2 cellular contexts compared by ENCODE assay signal in genomic region chr9:95017661-95018060, GRCh38.
A peak's percentile ranks its signal among the peaks of the same experiment; 100 is the strongest.
TF ChIP-seq lines count a peak whose summit lies in the region.

No MANE protein-coding gene starts in this region.

TF ChIP-seq in HCT116, 20 proteins besides CTCF, POLR2A, EP300 and RAD21:
- TF ChIP-seq SIN3A (IDR thresholded peaks at IDR 0.05; ENCODE audit: low read depth) (no peak), ZFX (IDR thresholded peaks at IDR 0.05) (no peak), EGR1 (IDR thresholded peaks at IDR 0.05; ENCODE audit: low read depth) (no peak), ZNF274 (IDR thresholded peaks at IDR 0.05; ENCODE audit: low read depth, low read length) (no peak), ELF1 (IDR thresholded peaks at IDR 0.05; ENCODE audit: borderline replicate concordance, low read depth) (no peak), FOSL1 (IDR thresholded peaks at IDR 0.05; ENCODE audit: low read depth) (no peak)
TF ChIP-seq in HCT116: peak in this region for 0.

TF ChIP-seq in K562, 482 proteins besides CTCF, POLR2A, EP300 and RAD21:
- no peak for TF ChIP-seq ZNF134 (CRISPR knock-in tag; conservative IDR thresholded peaks at IDR 0.05)
- TF ChIP-seq ZNF24 (IDR thresholded peaks at IDR 0.05), result peak; percentile 36; the same call in 1 of the 2 replicates
- TF ChIP-seq CEBPG (CRISPR knock-in tag; IDR thresholded peaks at IDR 0.05), result no peak
- 0 out of 4 replicates have a peak, but pooled peaks of 1 of the 2 experiments have one; percentile 13 for TF ChIP-seq CEBPG (tag; conservative IDR thresholded peaks at IDR 0.05 in 1 of 2, IDR thresholded peaks at IDR 0.05 in 1 of 2)
